In genomic region chr1:18941221-18942141, GRCh38 we compare ENCODE assay signal across 8 cellular contexts. TPM values are rescaled to one million over a fixed set of nuclear protein-coding genes. Genes with fewer than 3 reads are reported as not detected.
DNase-seq lines count a peak whose midpoint lies in the region; ATAC-seq and TF ChIP-seq lines count a peak whose summit lies in the region.

No MANE protein-coding gene starts in this region.

- H3K4me3 ChIP-seq in H7 (ENCODE audit: insufficient read depth, low read depth, low read length): no peak overlapping the region

- H3K9me3 Mint-ChIP-seq in progenitor cell of endocrine pancreas (ENCODE audit: low read depth): no peaks in the 10 kb centered on the region
- H3K9me3 Mint-ChIP-seq in activated CD4-positive, alpha-beta T cell treated with anti-CD3 and anti-CD28 coated beads for 36 hours (ENCODE audit: low read depth): no peaks in the 10 kb centered on the region

- CTCF ChIA-PET in HEK293T (lab: Yijun Ruan, JAX): no interaction called here
- CTCF ChIA-PET in activated CD4-positive, alpha-beta T cell treated with anti-CD3 and anti-CD28 coated beads for 36 hours (lab: Charles Lee): interaction anchor here (0.6 to 1.6 kb wide), 3 partner anchors 28 to 40 kb away, joined by 3 read pairs; no protein-coding TSS in a partner anchor

- no peaks in the 10 kb centered on the region for H3K36me3 ChIP-seq in H7 (replicated peaks; ENCODE audit: control insufficient read depth, insufficient read depth, low read length)

- peak; percentile 79 for DNase-seq in H7
- peak; percentile 88 for DNase-seq in SW480 (ENCODE audit: low spot score)
- DNase-seq in globus pallidus (ENCODE audit: low spot score): peak; percentile 98
- no peak for DNase-seq in progenitor cell of endocrine pancreas (ENCODE audit: low spot score, unreplicated experiment)
- no peak for DNase-seq in HEK293T (ENCODE audit: extremely low spot score)
- DNase-seq in activated CD4-positive, alpha-beta T cell treated with anti-CD3 and anti-CD28 coated beads for 36 hours: no peak
- no peak for DNase-seq in T-helper 1 cell

- peak overlapping the region; percentile 87 for H3K27ac Mint-ChIP-seq in progenitor cell of endocrine pancreas
- no peak overlapping the region for H3K27ac Mint-ChIP-seq in activated CD4-positive, alpha-beta T cell treated with anti-CD3 and anti-CD28 coated beads for 36 hours

- POLR2A ChIA-PET in HEK293T (lab: Yijun Ruan, JAX): interaction anchor here (1.3 to 1.4 kb wide), 2 partner anchors 13 to 14 kb away, joined by 3 read pairs; no protein-coding TSS in a partner anchor
- POLR2A ChIA-PET in activated CD4-positive, alpha-beta T cell treated with anti-CD3 and anti-CD28 coated beads for 36 hours (lab: Charles Lee): interaction anchor here (0.6 to 1.2 kb wide), 3 partner anchors 9 to 26 kb away, joined by 3 to 4 read pairs (median 3); partner anchors contain the start of gene IFFO2

- intact Hi-C loops in activated CD4-positive, alpha-beta T cell treated with anti-CD3 and anti-CD28 coated beads for 36 hours (cut with DNase I, micrococcal nuclease): no loop called here

- TF ChIP-seq CTCF in progenitor cell of endocrine pancreas (IDR thresholded peaks at IDR 0.05; ENCODE audit: unreplicated experiment): no peak

- H3K27me3 Mint-ChIP-seq in progenitor cell of endocrine pancreas: no peaks in the 10 kb centered on the region
- H3K27me3 Mint-ChIP-seq in activated CD4-positive, alpha-beta T cell treated with anti-CD3 and anti-CD28 coated beads for 36 hours: no peaks in the 10 kb centered on the region

- no peaks in the 10 kb centered on the region for H3K36me3 Mint-ChIP-seq in progenitor cell of endocrine pancreas (ENCODE audit: insufficient read depth)
- H3K36me3 Mint-ChIP-seq in activated CD4-positive, alpha-beta T cell treated with anti-CD3 and anti-CD28 coated beads for 36 hours (ENCODE audit: low read depth): peaks cover 6% of the 10 kb centered on the region

- no peaks in the 10 kb centered on the region for H3K27me3 ChIP-seq in H7 (ENCODE audit: control insufficient read depth, insufficient read depth, low read length)

- H3K4me1 Mint-ChIP-seq in progenitor cell of endocrine pancreas (ENCODE audit: low read depth): peaks cover 27% of the 10 kb centered on the region
- H3K4me1 Mint-ChIP-seq in activated CD4-positive, alpha-beta T cell treated with anti-CD3 and anti-CD28 coated beads for 36 hours: peaks cover 73% of the 10 kb centered on the region

- no peak for ATAC-seq in GM21447 (IDR thresholded peaks at IDR 0.05; ENCODE audit: unreplicated experiment)
- no peak for ATAC-seq in activated CD4-positive, alpha-beta T cell treated with anti-CD3 and anti-CD28 coated beads for 36 hours

- no peak overlapping the region for H3K4me3 Mint-ChIP-seq in progenitor cell of endocrine pancreas (ENCODE audit: low read depth)
- H3K4me3 Mint-ChIP-seq in activated CD4-positive, alpha-beta T cell treated with anti-CD3 and anti-CD28 coated beads for 36 hours: no peak overlapping the region

TF ChIP-seq in HEK293T, 16 proteins besides CTCF, POLR2A, EP300 and RAD21:
- TF ChIP-seq ELF4 (IDR thresholded peaks at IDR 0.05) (no peak), BHLHE40 (IDR thresholded peaks at IDR 0.05; ENCODE audit: borderline replicate concordance) (no peak), FOXK2 (IDR thresholded peaks at IDR 0.05) (no peak), SUZ12 (IDR thresholded peaks at IDR 0.05) (no peak), FOXM1 (IDR thresholded peaks at IDR 0.05; ENCODE audit: borderline replicate concordance) (no peak), L3MBTL2 (conservative IDR thresholded peaks at IDR 0.05) (no peak), HDGF (IDR thresholded peaks at IDR 0.05; ENCODE audit: borderline replicate concordance) (no peak), ARNT (IDR thresholded peaks at IDR 0.05) (no peak), ZNF384 (IDR thresholded peaks at IDR 0.05) (no peak), NFRKB (IDR thresholded peaks at IDR 0.05) (no peak), LEF1 (IDR thresholded peaks at IDR 0.05; ENCODE audit: borderline replicate concordance) (no peak), SP1 (IDR thresholded peaks at IDR 0.05) (no peak), PKNOX1 (IDR thresholded peaks at IDR 0.05) (no peak), TARDBP (IDR thresholded peaks at IDR 0.05) (no peak), CTBP1 (IDR thresholded peaks at IDR 0.05; ENCODE audit: borderline replicate concordance) (no peak), FOXA1 (IDR thresholded peaks at IDR 0.05) (no peak)
TF ChIP-seq in HEK293T: peak in this region for 0.

RNA-seq across cellular contexts. Expression of gene IFFO2, which starts 15.0 kb away (rescaled TPM):
- 16.8 and 19.6 TPM in 2 replicates for total RNA-seq in H7 (2014; rRNA removed; shearing (Covaris generic))
- 21.0 and 24.4 TPM in 2 replicates for total RNA-seq in progenitor cell of endocrine pancreas
- total RNA-seq in activated CD4-positive, alpha-beta T cell treated with anti-CD3 and anti-CD28 coated beads for 36 hours: 10 to 100 TPM; 48.3 to 62.7 TPM

RNA-seq across cellular contexts. Expression of gene ALDH4A1, which starts 39.1 kb away (rescaled TPM):
- 23.7 and 23.8 TPM in 2 replicates for total RNA-seq in H7 (2014; rRNA removed; shearing (Covaris generic))
- 29.3 and 30.0 TPM in 2 replicates for total RNA-seq in progenitor cell of endocrine pancreas
- 1 to 10 TPM; 4.4 to 5.8 TPM for total RNA-seq in activated CD4-positive, alpha-beta T cell treated with anti-CD3 and anti-CD28 coated beads for 36 hours

Comparison
In these comparisons a context has a peak if more than half of its experiments do, and no peak if none do; other contexts are left out.
1. DNase-seq: peak in H7 (single experiment), SW480 (single experiment) and globus pallidus (single experiment); none in progenitor cell of endocrine pancreas (single experiment), HEK293T (single experiment), activated CD4-positive, alpha-beta T cell treated with anti-CD3 and anti-CD28 coated beads for 36 hours (single experiment) and T-helper 1 cell (0 of 5).